Comparison of ENCODE assay signal across 22 cellular contexts in the genomic region with DNA sequence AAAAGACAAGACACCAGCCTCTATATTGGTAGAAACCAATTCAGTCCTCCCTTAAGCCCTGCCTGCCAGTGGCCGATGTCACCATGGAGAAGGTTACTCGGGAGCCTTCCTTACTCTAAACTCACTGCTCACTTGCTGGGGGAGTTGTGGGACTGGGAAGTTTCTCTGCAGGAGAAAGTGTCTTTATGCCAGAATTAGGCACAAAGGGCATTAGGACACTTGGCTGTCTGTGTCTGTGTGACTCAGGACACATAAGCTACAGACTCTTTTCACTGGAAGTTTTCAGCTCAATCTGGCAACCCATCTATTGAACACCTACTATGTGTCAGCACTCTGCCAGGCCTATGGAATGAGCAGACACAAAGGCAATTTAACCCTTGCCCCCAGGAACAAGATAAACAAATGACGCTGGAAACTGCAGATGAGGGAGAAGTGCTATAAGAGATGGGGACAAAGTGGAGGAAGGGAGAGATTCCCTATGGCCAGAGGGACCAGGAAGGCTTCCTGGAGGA.
"Had no signal": no experiment of that assay in that cellular context is flagged by ENCODE, and none has a peak within 500 bp of the region (broad histone marks: within the 10 kb centered on the region; RNA-seq: fewer than 3 reads in every experiment).

No MANE protein-coding gene starts in this region.

- H3K36me3 ChIP-seq: WERI-Rb-1 had no signal

- H2AFZ ChIP-seq: PC-9 had no signal

- H3K27me3 Mint-ChIP-seq: activated CD4-positive, alpha-beta T cell treated with anti-CD3 and anti-CD28 coated beads for 36 hours; activated naive CD8-positive, alpha-beta T cell had no signal

- ATAC-seq: activated CD4-positive, alpha-beta T cell treated with anti-CD3 and anti-CD28 coated beads for 36 hours; activated T-helper 17 cell treated with anti-CD3 and anti-CD28 coated beads, Interleukin-2, amount 50 U/mL, for 72 hours had no signal

- H3K4me3 ChIP-seq: PC-9, SK-N-MC had no signal

- H3K27ac ChIP-seq: PC-9, SK-N-MC, WERI-Rb-1 had no signal

- H3K4me2 ChIP-seq: PC-9 had no signal

- H3K36me3 Mint-ChIP-seq: activated naive CD8-positive, alpha-beta T cell had no signal

- H3K4me1 Mint-ChIP-seq: activated CD4-positive, alpha-beta memory T cell treated with anti-CD3 and anti-CD28 coated beads, Interleukin-2, amount 10 ng/mL, durations not matched to agents 7 days and 5 days; activated CD4-positive, alpha-beta T cell treated with anti-CD3 and anti-CD28 coated beads for 36 hours; activated T-helper 17 cell treated with anti-CD3 and anti-CD28 coated beads, Interleukin-2, amount 50 U/mL, for 72 hours had no signal

- H3K9me3 Mint-ChIP-seq: activated CD4-positive, alpha-beta memory T cell treated with anti-CD3 and anti-CD28 coated beads, Interleukin-2, amount 10 ng/mL, durations not matched to agents 7 days and 5 days; activated naive CD4-positive, alpha-beta T cell treated with anti-CD3 and anti-CD28 coated beads for 36 hours; activated T-helper 17 cell treated with anti-CD3 and anti-CD28 coated beads, Interleukin-2, amount 50 U/mL, for 72 hours had no signal

- H3K27ac Mint-ChIP-seq: activated CD4-positive, alpha-beta memory T cell treated with anti-CD3 and anti-CD28 coated beads, Interleukin-2, amount 10 ng/mL, durations not matched to agents 7 days and 5 days; activated CD4-positive, alpha-beta T cell treated with anti-CD3 and anti-CD28 coated beads for 36 hours; activated naive CD4-positive, alpha-beta T cell treated with anti-CD3 and anti-CD28 coated beads for 36 hours; activated naive CD8-positive, alpha-beta T cell; activated T-helper 17 cell treated with anti-CD3 and anti-CD28 coated beads, Interleukin-2, amount 50 U/mL, for 72 hours had no signal

- DNase-seq: activated CD4-positive, alpha-beta memory T cell treated with anti-CD3 and anti-CD28 coated beads, Interleukin-2, amount 10 ng/mL, durations not matched to agents 7 days and 5 days; activated CD4-positive, alpha-beta T cell treated with anti-CD3 and anti-CD28 coated beads for 36 hours; activated CD4-positive, alpha-beta T cell treated with anti-CD3 and anti-CD28 coated beads, Interleukin-2, amount 50 U/mL, for 1 hour; activated gamma-delta T cell; activated naive CD4-positive, alpha-beta T cell treated with anti-CD3 and anti-CD28 coated beads for 36 hours; activated T-cell treated with anti-CD3 and anti-CD28 coated beads for 4 hours; activated T-cell treated with anti-CD3 and anti-CD28 coated beads, Interleukin-2, amount 50 U/mL, for 48 hours; caudate nucleus; Karpas-422; MM.1S; NCI-H1105 treated with DMSO at 0.1 percent for 48 hours; NCI-H1436 treated with DMSO at 0.1 percent for 48 hours; NCI-H187; NCI-H2081; NCI-H446; NCI-H524; PC-9; T-helper 1 cell; WERI-Rb-1 had no signal

- H3K4me3 Mint-ChIP-seq: activated CD4-positive, alpha-beta memory T cell treated with anti-CD3 and anti-CD28 coated beads, Interleukin-2, amount 10 ng/mL, durations not matched to agents 7 days and 5 days; activated CD4-positive, alpha-beta T cell treated with anti-CD3 and anti-CD28 coated beads for 36 hours; activated naive CD4-positive, alpha-beta T cell treated with anti-CD3 and anti-CD28 coated beads for 36 hours; activated naive CD8-positive, alpha-beta T cell; activated T-helper 17 cell treated with anti-CD3 and anti-CD28 coated beads, Interleukin-2, amount 50 U/mL, for 72 hours had no signal
